8 cellular contexts compared by ENCODE assay signal in the genomic region with DNA sequence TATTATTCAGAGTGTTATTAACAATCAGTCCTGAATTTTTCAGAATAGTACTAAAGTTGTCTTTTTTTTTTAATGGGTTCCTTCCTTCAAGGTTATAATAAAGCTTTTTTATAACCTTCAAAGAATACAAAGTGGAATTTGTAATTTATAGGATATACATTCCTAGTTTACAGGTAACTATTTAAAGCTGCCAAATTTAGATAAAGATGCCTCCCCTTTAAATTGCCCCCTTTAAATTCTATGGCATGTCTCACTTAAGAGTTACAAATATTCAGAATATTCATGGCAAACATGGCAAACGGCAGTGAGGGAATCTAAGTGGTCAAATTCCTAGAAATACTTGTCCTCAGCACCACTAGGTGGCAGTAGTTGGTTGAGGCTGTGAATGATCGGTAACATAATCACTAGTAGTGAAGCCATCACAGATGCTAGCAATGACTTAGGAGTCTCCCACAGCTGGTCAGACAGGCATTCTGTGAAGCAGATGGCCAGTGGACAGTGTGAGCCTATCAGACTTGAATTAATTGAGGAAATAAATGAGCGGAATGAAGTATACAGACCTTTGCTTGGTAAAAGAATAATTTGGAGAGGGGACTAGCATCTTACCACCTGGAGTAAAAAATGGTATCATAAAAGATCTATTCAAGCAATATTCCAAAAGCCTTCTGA.
DNase-seq lines count a peak whose midpoint lies in the region; ATAC-seq and TF ChIP-seq lines count a peak whose summit lies in the region.

No MANE protein-coding gene starts in this region.

- ATAC-seq in HG02885 (IDR thresholded peaks at IDR 0.05; ENCODE audit: poor library complexity, unreplicated experiment): peak; percentile 88
- ATAC-seq in T-helper 17 cell: peak; percentile 67

- peak; percentile 78 for TF ChIP-seq CTCF in astrocyte of the spinal cord (IDR thresholded peaks at IDR 0.05; ENCODE audit: low read depth, low read length)

- 0 out of 2 replicates have a peak, but pooled peaks cover 3% of the 10 kb centered on the region for H3K36me3 ChIP-seq in iPS DF 6.9 (ENCODE audit: control insufficient read depth, insufficient read depth, low read length)

- H3K27me3 Mint-ChIP-seq in T-helper 17 cell: peaks cover 6% of the 10 kb centered on the region

- no peak overlapping the region for H3K4me3 Mint-ChIP-seq in T-helper 17 cell

- in situ Hi-C loops in astrocyte of the spinal cord (cut with HindIII; ENCODE audit: low sequenced_read_pairs): no loop called here

- DNase-seq in activated CD4-positive, alpha-beta T cell treated with anti-CD3 and anti-CD28 coated beads for 24 hours (ENCODE audit: low read depth in 2 of 2): peak; percentile 2 to 54
- DNase-seq in activated CD4-positive, alpha-beta T cell treated with anti-CD3 and anti-CD28 coated beads for 1 hour: no peak
- DNase-seq in NCI-H1694 (lab: John Stamatoyannopoulos, UW): peak; percentile 58
- DNase-seq in T-helper 17 cell: peak in 1 of 3 donors; percentile 29
- DNase-seq in astrocyte of the spinal cord (ENCODE audit: low read depth, low spot score): peak; percentile 78
- DNase-seq in iPS DF 6.9 (ENCODE audit: low read depth, low spot score): peak; percentile 76
- DNase-seq in stimulated activated CD4-positive, alpha-beta T cell treated with anti-CD3 and anti-CD28 coated beads, Interleukin-12 subunit alpha, Interleukin-12 subunit beta, amount 100 ng/mL, for 48 hours (ENCODE audit: low read depth in 2 of 3, low spot score in 1 of 3): peak in 2 of 3 donors; percentile 27 to 49

- H3K4me1 ChIP-seq in iPS DF 6.9 (ENCODE audit: control insufficient read depth, insufficient read depth, low read length): no peaks in the 10 kb centered on the region; the same call in 1 of the 2 replicates

- no peak overlapping the region for H3K27ac Mint-ChIP-seq in T-helper 17 cell

- no peak overlapping the region for H3K27ac ChIP-seq in iPS DF 6.9 (ENCODE audit: low read length)

- H3K27me3 ChIP-seq in iPS DF 6.9 (ENCODE audit: control insufficient read depth, insufficient read depth, low read length): no peaks in the 10 kb centered on the region

- WGBS in iPS DF 6.9 (ENCODE audit: insufficient coverage, insufficient read length): no CpG with 5 or more reads among the region's 3 CpGs

- no peaks in the 10 kb centered on the region for H3K36me3 Mint-ChIP-seq in T-helper 17 cell (ENCODE audit: low read depth)

- H3K4me1 Mint-ChIP-seq in T-helper 17 cell: peaks cover 6% of the 10 kb centered on the region

- no peaks in the 10 kb centered on the region for H3K9me3 ChIP-seq in T-helper 17 cell (ENCODE audit: control insufficient read depth, low read length, poor library complexity, severe bottlenecking)
- H3K9me3 ChIP-seq in iPS DF 6.9 (ENCODE audit: control insufficient read depth, insufficient read depth, low read length): no peaks in the 10 kb centered on the region

- H3K4me3 ChIP-seq in astrocyte of the spinal cord (ENCODE audit: low read depth, low read length) (no peak overlapping the region), iPS DF 6.9 (ENCODE audit: low read length) (no peak overlapping the region)
